14 cellular contexts compared by ENCODE assay signal in the genomic region with DNA sequence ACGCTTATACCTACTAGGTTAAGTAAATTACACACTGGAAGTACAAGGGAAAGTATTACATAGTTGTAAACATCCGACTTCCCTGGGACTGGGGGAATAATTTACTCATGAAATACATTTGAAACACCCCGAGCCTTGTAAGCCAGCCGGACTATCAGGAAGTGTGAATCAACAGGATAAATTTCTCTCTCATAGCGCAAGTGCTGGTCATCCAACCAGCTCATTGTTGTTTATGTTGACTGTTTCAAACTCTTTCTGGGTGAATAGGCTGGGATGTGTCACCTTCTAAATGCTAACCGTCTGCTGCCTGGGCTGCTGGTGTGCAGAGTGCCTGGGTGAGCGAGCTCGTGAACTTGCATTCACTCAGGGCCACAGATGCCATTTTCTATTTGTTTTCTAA. TPM values are rescaled to one million over a fixed set of nuclear protein-coding genes. Genes with fewer than 3 reads are reported as not detected.
DNase-seq lines count a peak whose midpoint lies in the region; ATAC-seq and TF ChIP-seq lines count a peak whose summit lies in the region.
"Had no signal": no experiment of that assay in that cellular context is flagged by ENCODE, and none has a peak within 500 bp of the region (broad histone marks: within the 10 kb centered on the region; RNA-seq: fewer than 3 reads in every experiment).

No MANE protein-coding gene starts in this region.

- no peak overlapping the region for H3K9ac ChIP-seq in HUES48 (ENCODE audit: low read depth, low read length)

- peaks cover 40% of the 10 kb centered on the region for H3K4me1 ChIP-seq in HUES48 (ENCODE audit: control insufficient read depth, insufficient read depth, low read length)
- H3K4me1 ChIP-seq in ascending aorta: peaks cover 20 to 21% of the 10 kb centered on the region in 2 donors

- no peaks in the 10 kb centered on the region for H3K36me3 ChIP-seq in HUES48 (ENCODE audit: control insufficient read depth, insufficient read depth, low read length)
- no peaks in the 10 kb centered on the region for H3K36me3 ChIP-seq in brain microvascular endothelial cell (replicated peaks)
- no peaks in the 10 kb centered on the region for H3K36me3 ChIP-seq in ascending aorta
- H3K36me3 ChIP-seq: uterus had no signal

- H3K27me3 ChIP-seq in HUES48 (ENCODE audit: control insufficient read depth, insufficient read depth, low read length) (peaks cover 60% of the 10 kb centered on the region), brain microvascular endothelial cell (replicated peaks) (peaks cover 14% of the 10 kb centered on the region), ascending aorta (peaks cover 17% of the 10 kb centered on the region)

- intact Hi-C loops in lower leg skin (cut with DNase I; ENCODE audit: low total_unique reads): no loop called here
- intact Hi-C loops in ascending aorta (cut with DNase I): no loop called here

- 75 to 83% methylated on average over 8 of the region's 8 CpGs for WGBS in lower leg skin, 2 donors

- no peak for ATAC-seq in HG02642 (IDR thresholded peaks at IDR 0.05; ENCODE audit: poor library complexity, unreplicated experiment)
- ATAC-seq: activated CD4-positive, alpha-beta T cell treated with anti-CD3 and anti-CD28 coated beads for 36 hours had no signal

- H3K27ac ChIP-seq in HUES48 (ENCODE audit: low read depth, low read length) (peak overlapping the region; percentile 5), brain microvascular endothelial cell (peak overlapping the region; percentile 29), ascending aorta (no peak overlapping the region)
- H3K27ac ChIP-seq: uterus had no signal

- TF ChIP-seq CTCF in AG09319 (IDR thresholded peaks at IDR 0.05; ENCODE audit: low read depth, low read length) (no peak), brain microvascular endothelial cell (IDR thresholded peaks at IDR 0.05; ENCODE audit: low read depth, low read length, missing control alignments) (no peak), lower leg skin (IDR thresholded peaks at IDR 0.05) (no peak), ascending aorta (IDR thresholded peaks at IDR 0.05) (no peak)

- DNase-seq in AG09319 (ENCODE audit: extremely low read depth, low read depth): peak; percentile 29
- peak; percentile 88 for DNase-seq in brain microvascular endothelial cell
- DNase-seq in kidney tubule cell (ENCODE audit: low spot score): peak; percentile 96
- no peak for DNase-seq in lower leg skin (ENCODE audit: low spot score in 2 of 2)
- no peak for DNase-seq in DMS 273 (lab: John Stamatoyannopoulos, UW; ENCODE audit: unreplicated experiment)
- no peak for DNase-seq in ascending aorta (ENCODE audit: low spot score in 2 of 2)
- DNase-seq: activated CD4-positive, alpha-beta T cell treated with anti-CD3 and anti-CD28 coated beads for 36 hours; Caco-2; effector CD8-positive, alpha-beta T cell; NCI-H2029; posterior cingulate gyrus; uterus had no signal

- no peak for TF ChIP-seq POLR2A in lower leg skin (IDR thresholded peaks at IDR 0.05)

- H3K4me3 ChIP-seq in HUES48 (ENCODE audit: low read depth, low read length) (no peak overlapping the region), brain microvascular endothelial cell (ENCODE audit: low read depth, low read length) (no peak overlapping the region), lower leg skin (ENCODE audit: low read depth, poor library complexity, severe bottlenecking) (no peak overlapping the region), ascending aorta (no peak overlapping the region)
- H3K4me3 ChIP-seq: uterus had no signal

- H3K9me3 ChIP-seq in HUES48 (ENCODE audit: control insufficient read depth, insufficient read depth, low read length): no peaks in the 10 kb centered on the region
- no peaks in the 10 kb centered on the region for H3K9me3 ChIP-seq in ascending aorta
- H3K9me3 ChIP-seq: Caco-2, uterus had no signal

- in situ Hi-C loops in brain microvascular endothelial cell (cut with HindIII; ENCODE audit: low pct_ligation_motif_present, low sequenced_read_pairs): no loop called here

RNA-seq across cellular contexts. Expression of a gene that starts 5.0 kb away (rescaled TPM):
- 10 to 100 TPM in 1 of 4 donors, 1 to 10 TPM in 3; 1.7 to 11.2 (median 6.2) TPM for total RNA-seq in lower leg skin
- total RNA-seq in ascending aorta: 16.0 TPM

Comparison
In these comparisons a context has a peak if more than half of its experiments do, and no peak if none do; other contexts are left out.
1. DNase-seq: peak in AG09319 (single experiment), brain microvascular endothelial cell (single experiment) and kidney tubule cell (single experiment); none in lower leg skin (0 of 2), DMS 273 (single experiment) and ascending aorta (0 of 2).
2. H3K27ac ChIP-seq: peak in HUES48 (single experiment) and brain microvascular endothelial cell (single experiment); none in ascending aorta (0 of 2).